ENCODE assay signal across 17 cellular contexts in genomic region chr12:12087693-12088034, GRCh38. TPM values are rescaled to one million over a fixed set of nuclear protein-coding genes. Genes with fewer than 3 reads are reported as not detected.
DNase-seq lines count a peak whose midpoint lies in the region; ATAC-seq and TF ChIP-seq lines count a peak whose summit lies in the region.
"Had no signal": no experiment of that assay in that cellular context is flagged by ENCODE, and none has a peak within 500 bp of the region (broad histone marks: within the 10 kb centered on the region; RNA-seq: fewer than 3 reads in every experiment).

No MANE protein-coding gene starts in this region.

- H3K27me3 ChIP-seq in HUES48 (ENCODE audit: control insufficient read depth, insufficient read depth, low read length) = no peaks in the 10 kb centered on the region
- no peaks in the 10 kb centered on the region for H3K27me3 ChIP-seq in parathyroid adenoma (ENCODE audit: control insufficient read depth, insufficient read depth, low read length)
- no peaks in the 10 kb centered on the region for H3K27me3 ChIP-seq in transverse colon
- H3K27me3 ChIP-seq: SJCRH30 had no signal

- WGBS in transverse colon (ENCODE audit: low coverage in 1 of 2), 2 donors = 92 to 100% methylated on average over 1 to 2 of the region's 2 CpGs

- H3K9ac ChIP-seq in HUES48 (ENCODE audit: low read depth, low read length) (no peak overlapping the region), parathyroid adenoma (no peak overlapping the region)

- H3K27ac ChIP-seq in HUES48 (ENCODE audit: low read depth, low read length) (peak overlapping the region; percentile 85), parathyroid adenoma (peak overlapping the region; percentile 0), transverse colon (no peak overlapping the region)
- H3K27ac ChIP-seq: C4-2B, PC-9, SJCRH30 had no signal

- H3K36me3 ChIP-seq in HUES48 (ENCODE audit: control insufficient read depth, insufficient read depth, low read length) = no peaks in the 10 kb centered on the region
- no peaks in the 10 kb centered on the region for H3K36me3 ChIP-seq in parathyroid adenoma (ENCODE audit: control insufficient read depth, insufficient read depth, low read length)
- H3K36me3 ChIP-seq in transverse colon = peaks cover 0 to 4% (median 0%) of the 10 kb centered on the region in 4 donors
- H3K36me3 ChIP-seq: SJCRH30 had no signal

- intact Hi-C loops in posterior cingulate gyrus (cut with DNase I) = loop anchor here (10.0 kb wide), 1 partner anchor 617 kb away; no protein-coding TSS in a partner anchor
- intact Hi-C loops in transverse colon (cut with DNase I; ENCODE audit: low total_unique reads) = no loop called here

- ATAC-seq in WTC11 (no peak), left lobe of liver (peak; percentile 26), esophagus mucosa (no peak)
- ATAC-seq: HCT116 had no signal

- no peak for TF ChIP-seq EP300 in transverse colon (IDR thresholded peaks at IDR 0.05; ENCODE audit: low read depth)

- no peak overlapping the region for H3K4me3 ChIP-seq in HUES48 (ENCODE audit: low read depth, low read length)
- H3K4me3 ChIP-seq in parathyroid adenoma (ENCODE audit: low read depth, low read length) = no peak overlapping the region
- H3K4me3 ChIP-seq in transverse colon = no peak overlapping the region
- H3K4me3 ChIP-seq: PC-9, SJCRH30 had no signal

- in situ Hi-C loops in transverse colon (cut with MboI; ENCODE audit: low pct_ligation_motif_present in 1 of 4, low pct_unique_long_range_greater_than_20kb in 1 of 4, low sequenced_read_pairs in 3 of 4) = loop anchor here (10.0 to 25.0 kb wide), 3 partner anchors 237 to 250 kb away; no protein-coding TSS in a partner anchor

- H3K4me2 ChIP-seq in parathyroid adenoma (ENCODE audit: low read length) = peak overlapping the region; percentile 52
- H3K4me2 ChIP-seq: PC-9 had no signal

- H3K4me1 ChIP-seq in HUES48 (ENCODE audit: control insufficient read depth, insufficient read depth, low read length) (peaks cover 30% of the 10 kb centered on the region), parathyroid adenoma (peaks cover 16% of the 10 kb centered on the region), transverse colon (peaks cover 0 to 10% (median 2%) of the 10 kb centered on the region in 4 donors)
- H3K4me1 ChIP-seq: SJCRH30 had no signal

- no peaks in the 10 kb centered on the region for H3K9me3 ChIP-seq in HUES48 (ENCODE audit: control insufficient read depth, insufficient read depth, low read length)
- H3K9me3 ChIP-seq in parathyroid adenoma (ENCODE audit: control insufficient read depth, low read length) = no peaks in the 10 kb centered on the region
- H3K9me3 ChIP-seq in transverse colon = no peaks in the 10 kb centered on the region
- H3K9me3 ChIP-seq: SJCRH30 had no signal

- no peaks in the 10 kb centered on the region for H3K27me3 Mint-ChIP-seq in WTC11 (ENCODE audit: low read depth)

- no peaks in the 10 kb centered on the region for H3K79me2 ChIP-seq in parathyroid adenoma

- POLR2A ChIA-PET in WTC11 (lab: Charles Lee) = no interaction called here

- H3K4me1 Mint-ChIP-seq in WTC11 = peaks cover 32% of the 10 kb centered on the region

- CTCF ChIA-PET in WTC11 (lab: Charles Lee) = interaction anchor here (1.0 kb wide), 4 partner anchors 9 to 263 kb away, joined by 3 to 4 read pairs (median 3); partner anchors contain the start of gene MANSC1

- H3K9me3 Mint-ChIP-seq in WTC11 = no peaks in the 10 kb centered on the region

- DNase-seq in WTC11 (ENCODE audit: low spot score) (no peak), left lobe of liver (ENCODE audit: low spot score) (no peak), posterior cingulate gyrus (no peak), transverse colon (no peak)
- DNase-seq: DMS153, NCI-H1105 treated with DMSO at 0.1 percent for 48 hours, NCI-H187, NCI-H345, NCI-H748 treated with DMSO at 0.1 percent for 48 hours, PC-9 had no signal

- H3K27ac Mint-ChIP-seq in WTC11 = peak overlapping the region; percentile 16

- H3K4me3 Mint-ChIP-seq in WTC11 = no peak overlapping the region

- H3K36me3 Mint-ChIP-seq in WTC11 = no peaks in the 10 kb centered on the region

- peak overlapping the region; percentile 42 for H2AFZ ChIP-seq in parathyroid adenoma
- H2AFZ ChIP-seq: PC-9 had no signal

- no peak for TF ChIP-seq POLR2A in transverse colon (IDR thresholded peaks at IDR 0.05)

- TF ChIP-seq CTCF in WTC11 (IDR thresholded peaks at IDR 0.05) = no peak
- no peak for TF ChIP-seq CTCF in parathyroid adenoma (IDR thresholded peaks at IDR 0.05)
- TF ChIP-seq CTCF in transverse colon (IDR thresholded peaks at IDR 0.05) = no peak

TF ChIP-seq in WTC11, 78 proteins besides CTCF, POLR2A, EP300 and RAD21:
- TF ChIP-seq ESRRA (CRISPR knock-in tag; IDR thresholded peaks at IDR 0.05; ENCODE audit: borderline replicate concordance) (no peak), KAT7 (CRISPR knock-in tag; IDR thresholded peaks at IDR 0.05; ENCODE audit: borderline replicate concordance) (no peak), NFE2L1 (CRISPR knock-in tag; IDR thresholded peaks at IDR 0.05) (no peak), ZNF423 (CRISPR knock-in tag; IDR thresholded peaks at IDR 0.05) (no peak), ATF3 (CRISPR knock-in tag; conservative IDR thresholded peaks at IDR 0.05) (no peak), FOXP1 (CRISPR knock-in tag; IDR thresholded peaks at IDR 0.05; ENCODE audit: borderline replicate concordance) (no peak), ATF1 (CRISPR knock-in tag; IDR thresholded peaks at IDR 0.05) (0 out of 2 replicates have a peak, but pooled peaks have one; percentile 73), ERG (CRISPR knock-in tag; IDR thresholded peaks at IDR 0.05) (no peak)

RNA-seq across cellular contexts. Expression of gene BCL2L14, which starts 16.9 kb away (rescaled TPM):
- total RNA-seq in WTC11 (2021) (0.87 to 0.94 TPM (median 0.90 TPM) in 3 replicates), left lobe of liver (not detected), esophagus mucosa (0.24 TPM), transverse colon (10 to 100 TPM; 27.5 to 81.2 (median 52.5) TPM)
- total RNA-seq: MCF 10A, SJCRH30 had no signal

Comparison
In these comparisons a context has a peak if more than half of its experiments do, and no peak if none do; other contexts are left out.
1. H3K27ac ChIP-seq: peak in HUES48 (single experiment) and parathyroid adenoma (single experiment); none in transverse colon (0 of 4).
2. RNA of gene BCL2L14, which starts 16.9 kb away (total RNA-seq): 27.5 to 81.2 TPM in transverse colon; 0.87 to 0.94 TPM in WTC11, 0.24 TPM in esophagus mucosa (single experiment) and not detected in left lobe of liver (single experiment); every median in the first group is over 10 times any median in the second.